In the genomic region with DNA sequence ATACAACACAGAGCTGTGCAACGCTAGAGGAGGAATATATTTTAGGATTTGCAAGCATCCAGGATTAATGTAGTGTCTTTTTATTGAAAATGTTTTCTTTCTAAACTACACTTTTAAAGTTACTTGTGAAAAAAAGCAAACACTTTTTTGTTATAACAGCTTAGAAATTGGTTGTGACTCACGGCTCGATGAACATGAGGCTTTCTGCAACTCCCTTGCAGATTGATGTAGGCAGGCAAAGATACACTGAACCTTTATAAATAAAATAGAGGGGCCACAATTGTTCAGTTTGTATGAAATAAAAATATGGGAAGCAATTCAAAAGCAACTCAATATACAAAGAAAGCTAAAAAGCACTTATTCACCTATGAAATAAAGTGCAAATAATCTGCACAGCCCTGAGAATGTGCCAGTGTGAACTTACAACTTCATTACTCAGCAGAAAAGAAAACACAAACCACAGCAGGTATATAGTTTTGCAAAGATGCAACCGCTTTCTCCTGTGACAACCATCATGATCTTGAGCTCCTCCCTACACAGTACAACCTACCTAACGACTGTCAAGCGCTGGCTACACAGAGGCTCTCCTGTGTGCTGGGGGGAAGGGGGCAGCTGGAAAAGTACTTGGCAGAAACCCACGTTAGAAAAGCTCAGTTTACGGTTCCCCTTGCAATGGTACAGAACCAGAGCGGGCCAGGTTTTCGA, we compare ENCODE assay signal across 1 cellular context.
TF ChIP-seq lines count a peak whose summit lies in the region.

No MANE protein-coding gene starts in this region.

TF ChIP-seq in endothelial cell of umbilical vein, 7 proteins besides CTCF, POLR2A, EP300 and RAD21:
- no peak for TF ChIP-seq GATA2 (IDR thresholded peaks at IDR 0.05; ENCODE audit: insufficient read depth, insufficient read length, low read depth, low read length)
- TF ChIP-seq POLR2AphosphoS5 (IDR thresholded peaks at IDR 0.05; ENCODE audit: insufficient read depth, low read depth, low read length): no peak
- TF ChIP-seq, protein P1, sequence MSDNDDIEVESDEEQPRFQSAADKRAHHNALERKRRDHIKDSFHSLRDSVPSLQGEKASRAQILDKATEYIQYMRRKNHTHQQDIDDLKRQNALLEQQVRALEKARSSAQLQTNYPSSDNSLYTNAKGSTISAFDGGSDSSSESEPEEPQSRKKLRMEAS (IDR thresholded peaks at IDR 0.05; ENCODE audit: insufficient read depth, insufficient read length): no peak
- TF ChIP-seq JUN (IDR thresholded peaks at IDR 0.05; ENCODE audit: borderline replicate concordance, insufficient read depth, insufficient read length, low read depth): no peak
- no peak for TF ChIP-seq EZH2 (IDR thresholded peaks at IDR 0.05; ENCODE audit: borderline replicate concordance, low read depth, low read length, severe bottlenecking)
- no peak for TF ChIP-seq FOS (IDR thresholded peaks at IDR 0.05; ENCODE audit: borderline replicate concordance, insufficient read depth, low read length)
- TF ChIP-seq MYC (IDR thresholded peaks at IDR 0.05; ENCODE audit: low read depth, low read length): no peak
TF ChIP-seq in endothelial cell of umbilical vein: peak in this region for 0.
